8 cellular contexts compared by ENCODE assay signal in genomic region chr4:2964077-2964471, GRCh38. TPM values are rescaled to one million over a fixed set of nuclear protein-coding genes. Genes with fewer than 3 reads are reported as not detected.
DNase-seq lines count a peak whose midpoint lies in the region; ATAC-seq and TF ChIP-seq lines count a peak whose summit lies in the region.

No MANE protein-coding gene starts in this region.

- DNase-seq in T-helper 17 cell (no peak), glutamatergic neuron (no peak), NCI-H2227 (lab: John Stamatoyannopoulos, UW; ENCODE audit: unreplicated experiment) (no peak)
- DNase-seq in effector CD8-positive, alpha-beta T cell (lab: John Stamatoyannopoulos, UW): no peak
- no peak for DNase-seq in stimulated activated CD4-positive, alpha-beta T cell treated with anti-CD3 and anti-CD28 coated beads, Interleukin-1b, Interleukin-23, amount 100 ng/mL, for 48 hours

- peak overlapping the region; percentile 97 for H3K4me3 ChIP-seq in rectal smooth muscle tissue (ENCODE audit: low read length)

- peak; percentile 5 for TF ChIP-seq CTCF in glutamatergic neuron (IDR thresholded peaks at IDR 0.05; ENCODE audit: partially characterized antibody, unreplicated experiment)

- peaks cover 12% of the 10 kb centered on the region for H3K9me3 Mint-ChIP-seq in glutamatergic neuron (ENCODE audit: unreplicated experiment)

- H3K4me3 Mint-ChIP-seq in T-helper 17 cell: peak overlapping the region; percentile 91
- H3K4me3 Mint-ChIP-seq in glutamatergic neuron (ENCODE audit: unreplicated experiment): peak overlapping the region; percentile 99

- H3K36me3 Mint-ChIP-seq in T-helper 17 cell (ENCODE audit: low read depth) (no peaks in the 10 kb centered on the region), glutamatergic neuron (ENCODE audit: unreplicated experiment) (no peaks in the 10 kb centered on the region)

- peak overlapping the region; percentile 19 for H3K9ac ChIP-seq in rectal smooth muscle tissue (ENCODE audit: low read length)

- H3K27ac Mint-ChIP-seq in T-helper 17 cell (peak overlapping the region; percentile 68), glutamatergic neuron (ENCODE audit: unreplicated experiment) (peak overlapping the region; percentile 95)

- H3K27ac ChIP-seq in rectal smooth muscle tissue (ENCODE audit: low read depth, low read length): peak overlapping the region; percentile 83

- H3K9me3 ChIP-seq in T-helper 17 cell (ENCODE audit: control insufficient read depth, low read length, poor library complexity, severe bottlenecking): no peaks in the 10 kb centered on the region

- no peaks in the 10 kb centered on the region for H3K36me3 ChIP-seq in rectal smooth muscle tissue (ENCODE audit: control insufficient read depth, insufficient read depth, low read length)

- H3K27me3 Mint-ChIP-seq in T-helper 17 cell (no peaks in the 10 kb centered on the region), glutamatergic neuron (ENCODE audit: unreplicated experiment) (peaks cover 8% of the 10 kb centered on the region)

- H3K4me1 Mint-ChIP-seq in T-helper 17 cell (peaks cover 23% of the 10 kb centered on the region), glutamatergic neuron (ENCODE audit: low read depth, unreplicated experiment) (peaks cover 15% of the 10 kb centered on the region)

- no peaks in the 10 kb centered on the region for H3K27me3 ChIP-seq in rectal smooth muscle tissue (ENCODE audit: control insufficient read depth, insufficient read depth, low read length)

- ATAC-seq in GM21360 (IDR thresholded peaks at IDR 0.05; ENCODE audit: unreplicated experiment): peak; percentile 5
- ATAC-seq in T-helper 17 cell: no peak
- ATAC-seq in HG02981 (IDR thresholded peaks at IDR 0.05; ENCODE audit: unreplicated experiment): no peak

- peaks cover 14% of the 10 kb centered on the region for H3K4me1 ChIP-seq in rectal smooth muscle tissue (ENCODE audit: control insufficient read depth, insufficient read depth, low read length)

RNA-seq across cellular contexts. Expression of gene GRK4, which starts 0.7 kb away (rescaled TPM):
- total RNA-seq in T-helper 17 cell: 1 to 10 TPM; 1.7 to 3.6 TPM
- total RNA-seq in glutamatergic neuron (ENCODE audit: unreplicated experiment): 34.5 TPM

RNA-seq across cellular contexts. Expression of gene NOP14, which starts 0.9 kb away (rescaled TPM):
- 10 to 100 TPM; 32.8 to 34.0 TPM for total RNA-seq in T-helper 17 cell
- total RNA-seq in glutamatergic neuron (ENCODE audit: unreplicated experiment): 17.2 TPM
